8 cellular contexts compared by ENCODE assay signal in the genomic region with DNA sequence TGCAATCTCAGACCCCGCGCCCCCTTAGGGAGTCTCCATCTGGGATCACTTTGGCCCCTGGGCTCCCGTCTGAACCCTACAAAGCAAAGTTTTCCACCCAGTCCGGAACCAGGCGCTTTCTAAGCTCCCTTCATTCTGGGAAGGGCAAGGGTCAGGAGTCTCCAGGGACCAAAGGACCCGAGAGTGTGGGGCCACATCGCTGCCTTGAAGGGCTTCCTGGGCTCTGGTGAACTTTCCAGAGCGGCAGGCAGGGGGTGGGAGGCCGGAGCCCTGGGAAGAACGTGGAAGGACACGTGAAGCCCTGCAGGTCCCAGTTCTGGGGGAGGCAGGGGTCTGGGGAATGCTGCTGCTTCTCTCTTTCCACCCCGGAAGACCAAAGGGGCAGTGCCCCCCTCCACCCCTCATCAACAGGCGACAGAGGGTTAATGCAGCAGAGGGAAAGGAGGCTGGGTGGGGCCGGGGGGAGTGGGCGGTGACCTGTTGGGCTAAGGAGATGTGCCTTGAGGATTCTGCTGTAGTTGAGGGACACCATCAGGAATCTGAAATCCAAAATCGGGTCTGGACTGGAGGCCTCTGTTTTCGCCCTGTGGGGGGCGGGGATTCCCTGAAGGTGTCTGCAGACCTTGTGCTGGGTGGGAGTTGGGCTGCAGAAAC. TPM values are rescaled to one million over a fixed set of nuclear protein-coding genes. Genes with fewer than 3 reads are reported as not detected.
DNase-seq lines count a peak whose midpoint lies in the region; ATAC-seq and TF ChIP-seq lines count a peak whose summit lies in the region.

No MANE protein-coding gene starts in this region.

- POLR2A ChIA-PET in RWPE1 (lab: Yijun Ruan, JAX; ENCODE audit: low non-redundant PET): no interaction called here

- H3K27ac ChIP-seq in GM23248 (no peak overlapping the region), RWPE1 (peak overlapping the region; percentile 86), foreskin keratinocyte (peak overlapping the region; percentile 66), parathyroid adenoma (no peak overlapping the region)

- no peak for TF ChIP-seq CTCF in RWPE1 (conservative IDR thresholded peaks at IDR 0.05; ENCODE audit: low read depth)
- no peak for TF ChIP-seq CTCF in foreskin keratinocyte (conservative IDR thresholded peaks at IDR 0.05)
- no peak for TF ChIP-seq CTCF in parathyroid adenoma (IDR thresholded peaks at IDR 0.05)

- no peak for DNase-seq in GM23248
- DNase-seq in RWPE1 (ENCODE audit: low spot score): peak; percentile 65
- DNase-seq in foreskin keratinocyte: peak in 1 of 2 donors; percentile 24
- no peak for DNase-seq in effector CD8-positive, alpha-beta T cell (lab: John Stamatoyannopoulos, UW)
- DNase-seq in NCI-H2081 treated with DMSO at 0.1 percent for 48 hours (lab: John Stamatoyannopoulos, UW): no peak
- no peak for DNase-seq in cerebellar cortex (ENCODE audit: low spot score)

- ATAC-seq in foreskin keratinocyte (peak; percentile 8), GM21381 (IDR thresholded peaks at IDR 0.05; ENCODE audit: unreplicated experiment) (no peak)

- H3K9me3 ChIP-seq in GM23248 (ENCODE audit: low read depth) (no peaks in the 10 kb centered on the region), parathyroid adenoma (ENCODE audit: control insufficient read depth, low read length) (no peaks in the 10 kb centered on the region)

- no peaks in the 10 kb centered on the region for H3K9me2 ChIP-seq in GM23248 (ENCODE audit: insufficient read depth)

- H3K4me3 ChIP-seq in GM23248 (peak overlapping the region; percentile 69), parathyroid adenoma (ENCODE audit: low read depth, low read length) (peak overlapping the region; percentile 64)

- no peaks in the 10 kb centered on the region for H3F3A ChIP-seq in GM23248 (ENCODE audit: insufficient read depth)

- H3K79me2 ChIP-seq in GM23248 (ENCODE audit: insufficient read depth): no peaks in the 10 kb centered on the region
- no peaks in the 10 kb centered on the region for H3K79me2 ChIP-seq in parathyroid adenoma

- no peak overlapping the region for H3K9ac ChIP-seq in GM23248
- H3K9ac ChIP-seq in parathyroid adenoma: no peak overlapping the region

- WGBS in GM23248 (ENCODE audit: low coverage in 1 of 2, low lambda C conversion rate in 2 of 2, missing lambda C conversion rate in 2 of 2), 2 experiments: 9 to 11% methylated on average over 15 to 18 of the region's 18 CpGs

- no peaks in the 10 kb centered on the region for H4K20me1 ChIP-seq in GM23248 (ENCODE audit: insufficient read depth)

- H3K27me3 ChIP-seq in GM23248 (replicated peaks; ENCODE audit: insufficient read depth) (peaks cover 35% of the 10 kb centered on the region), foreskin keratinocyte (no peaks in the 10 kb centered on the region), parathyroid adenoma (ENCODE audit: control insufficient read depth, insufficient read depth, low read length) (no peaks in the 10 kb centered on the region)

- CTCF ChIA-PET in RWPE1 (lab: Yijun Ruan, JAX): interaction anchor here (0.6 to 2.0 kb wide), 5 partner anchors 19 to 108 kb away, joined by 3 to 11 read pairs (median 4); no protein-coding TSS in a partner anchor

- H3K4me2 ChIP-seq in GM23248 (ENCODE audit: unreplicated experiment): peak overlapping the region; percentile 76
- H3K4me2 ChIP-seq in parathyroid adenoma (ENCODE audit: low read length): peak overlapping the region; percentile 98

- in situ Hi-C loops in GM23248 (cut with MboI): no loop called here

- H3K4me1 ChIP-seq in GM23248 (ENCODE audit: insufficient read depth) (no peaks in the 10 kb centered on the region), foreskin keratinocyte (no peaks in the 10 kb centered on the region), parathyroid adenoma (peaks cover 3% of the 10 kb centered on the region)

- H2AFZ ChIP-seq in GM23248 (peak overlapping the region; percentile 82), parathyroid adenoma (peak overlapping the region; percentile 93)

- H3K36me3 ChIP-seq in GM23248 (ENCODE audit: low read depth) (no peaks in the 10 kb centered on the region), parathyroid adenoma (ENCODE audit: control insufficient read depth, insufficient read depth, low read length) (no peaks in the 10 kb centered on the region)

RNA-seq across cellular contexts. Expression of gene CDK18, which starts 0.7 kb away (rescaled TPM):
- not detected in 2 replicates for total RNA-seq in GM23248 (2014; rRNA removed; shearing (Covaris generic))
- not detected in 2 replicates for polyA plus RNA-seq in GM23248 (2016; fragmentation: Nextera tagmentation; extraction: Ambion mirVana)
- 13.5 and 14.2 TPM in 2 replicates for total RNA-seq in foreskin keratinocyte
- 13.4 and 13.7 TPM in 2 replicates for polyA plus RNA-seq in foreskin keratinocyte

RNA-seq across cellular contexts. Expression of gene BLACAT1, which starts 49.4 kb away (rescaled TPM):
- not detected in 2 replicates for total RNA-seq in GM23248 (2014; rRNA removed; shearing (Covaris generic))
- polyA plus RNA-seq in GM23248 (2016; fragmentation: Nextera tagmentation; extraction: Ambion mirVana) (not detected in 2 replicates), foreskin keratinocyte (0.82 and 1.0 TPM in 2 replicates)
- total RNA-seq in foreskin keratinocyte: 1.7 and 2.4 TPM in 2 replicates

Comparison
In these comparisons a context has a peak if more than half of its experiments do, and no peak if none do; other contexts are left out.
1. H3K27ac ChIP-seq: peak in RWPE1 (single experiment) and foreskin keratinocyte (single experiment); none in GM23248 (single experiment) and parathyroid adenoma (single experiment).
2. RNA of gene CDK18, which starts 0.7 kb away (total RNA-seq): 13.5 to 14.2 TPM in foreskin keratinocyte; not detected in GM23248; every median in the first group is over 10 times any median in the second.